ENCODE assay signal across 13 cellular contexts in the genomic region with DNA sequence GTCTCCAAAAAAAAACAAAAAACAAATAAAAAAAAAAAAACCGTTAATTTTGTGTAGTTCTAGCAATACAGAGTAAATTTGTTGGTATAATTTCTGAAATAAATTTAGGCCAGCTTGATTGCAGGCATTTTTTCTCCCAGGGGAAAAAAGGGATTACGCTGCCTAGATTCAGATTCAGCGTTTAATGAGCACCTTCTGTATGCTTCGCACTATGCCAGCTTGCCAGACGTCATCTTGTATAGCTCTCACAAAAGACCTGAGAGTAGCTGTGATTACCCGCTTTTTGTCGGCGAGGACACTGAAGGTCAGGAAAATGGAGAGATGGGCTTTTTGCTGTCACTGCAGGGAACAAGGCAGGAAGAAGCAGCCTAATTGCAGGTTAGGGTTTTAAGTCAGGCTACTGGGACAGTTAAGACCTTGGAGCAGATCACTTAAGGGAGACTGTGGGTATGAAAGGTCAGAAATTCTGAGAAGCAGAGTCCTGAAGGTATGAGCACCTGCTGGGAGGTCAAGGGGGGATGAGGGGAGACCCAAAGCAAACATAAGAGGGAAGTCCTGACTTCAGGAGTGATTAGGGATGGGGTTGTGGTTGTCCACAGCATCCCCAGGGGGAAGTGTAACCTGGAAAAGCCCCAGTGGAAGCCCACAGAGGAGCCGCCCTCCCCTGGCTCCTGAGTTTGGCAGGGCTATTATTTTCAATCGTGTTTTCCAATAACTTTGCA. TPM values are rescaled to one million over a fixed set of nuclear protein-coding genes. Genes with fewer than 3 reads are reported as not detected.
DNase-seq lines count a peak whose midpoint lies in the region; ATAC-seq and TF ChIP-seq lines count a peak whose summit lies in the region.
"Had no signal": no experiment of that assay in that cellular context is flagged by ENCODE, and none has a peak within 500 bp of the region (broad histone marks: within the 10 kb centered on the region; RNA-seq: fewer than 3 reads in every experiment).

No MANE protein-coding gene starts in this region.

- 0 out of 22 replicates have a peak, but pooled peaks cover 0 to 7% (median 0%) of the 10 kb centered on the region in 11 experiments for H4K20me1 ChIP-seq in BLaER1 treated with 17β-estradiol and CSF1 and Interleukin-3, amounts not matched to agents 10 nM and 100 nM

- intact Hi-C loops in dorsolateral prefrontal cortex (cut with DNase I) (no loop called here), head of caudate nucleus (cut with DNase I) (no loop called here)

- H3K9ac ChIP-seq in BLaER1 treated with 17β-estradiol and CSF1 and Interleukin-3, amounts not matched to agents 10 nM and 100 nM: peak overlapping the region in 9 of 11 experiments; percentile 43 to 76 (median 66); a peak in 15 of 22 replicates
- peak overlapping the region; percentile 27 for H3K9ac ChIP-seq in skeletal muscle satellite cell (ENCODE audit: low read depth, low read length)

- DNase-seq in NCI-H2227 treated with DMSO at 0.1 percent for 48 hours (lab: John Stamatoyannopoulos, UW): peak; percentile 90
- DNase-seq in dorsolateral prefrontal cortex: no peak
- no peak for DNase-seq in SIG-M5 treated with dmso at 0.1 percent for 504 hours (lab: John Stamatoyannopoulos, UW; ENCODE audit: unreplicated experiment)
- no peak for DNase-seq in H4 (ENCODE audit: low spot score)
- no peak for DNase-seq in head of caudate nucleus
- DNase-seq: COR-L47, DMS53, NCI-H1436 treated with DMSO at 0.1 percent for 48 hours, SIG-M5, SW 1271 had no signal

- H3K36me3 ChIP-seq in BLaER1 treated with 17β-estradiol and CSF1 and Interleukin-3, amounts not matched to agents 10 nM and 100 nM: no peaks in the 10 kb centered on the region
- H3K36me3 ChIP-seq in skeletal muscle satellite cell (ENCODE audit: insufficient read depth, low read length): no peaks in the 10 kb centered on the region

- H3K27me3 ChIP-seq in BLaER1 treated with 17β-estradiol and CSF1 and Interleukin-3, amounts not matched to agents 10 nM and 100 nM: peaks cover 0 to 21% (median 7%) of the 10 kb centered on the region in 11 experiments; a peak in 13 of 22 replicates
- no peaks in the 10 kb centered on the region for H3K27me3 ChIP-seq in dorsolateral prefrontal cortex
- no peaks in the 10 kb centered on the region for H3K27me3 ChIP-seq in skeletal muscle satellite cell (ENCODE audit: control insufficient read depth, insufficient read depth, low read length)

- H3K27ac ChIP-seq in BLaER1 treated with 17β-estradiol and CSF1 and Interleukin-3, amounts not matched to agents 10 nM and 100 nM: peak overlapping the region in 9 of 11 experiments; percentile 61 to 85 (median 77); a peak in 19 of 22 replicates
- H3K27ac ChIP-seq in dorsolateral prefrontal cortex: peak overlapping the region in 36 of 59 donors; percentile 5 to 100 (median 45)

- ATAC-seq in HG03175 (IDR thresholded peaks at IDR 0.05; ENCODE audit: unreplicated experiment): no peak

- H3K9me3 ChIP-seq in BLaER1 treated with 17β-estradiol and CSF1 and Interleukin-3, amounts not matched to agents 10 nM and 100 nM (replicated peaks in 1 of 11): no peaks in the 10 kb centered on the region; a peak in 2 of 22 replicates
- no peaks in the 10 kb centered on the region for H3K9me3 ChIP-seq in skeletal muscle satellite cell (replicated peaks; ENCODE audit: low read length)

- H3K4me1 ChIP-seq in BLaER1 treated with 17β-estradiol and CSF1 and Interleukin-3, amounts not matched to agents 10 nM and 100 nM: peaks cover 51 to 100% (median 75%) of the 10 kb centered on the region in 10 experiments
- peaks cover 24% of the 10 kb centered on the region for H3K4me1 ChIP-seq in skeletal muscle satellite cell (ENCODE audit: control insufficient read depth, insufficient read depth, low read length)

- no peak for TF ChIP-seq CTCF in dorsolateral prefrontal cortex (IDR thresholded peaks at IDR 0.05 in 54 of 56, conservative IDR thresholded peaks at IDR 0.05 in 2 of 56; ENCODE audit: low read depth in 1 of 56, partially characterized antibody in 56 of 56)

- peak overlapping the region in 7 of 10 experiments; percentile 25 to 52 (median 46); a peak in 9 of 20 replicates for H3K4me3 ChIP-seq in BLaER1 treated with 17β-estradiol and CSF1 and Interleukin-3, amounts not matched to agents 10 nM and 100 nM
- H3K4me3 ChIP-seq in dorsolateral prefrontal cortex: no peak overlapping the region
- H3K4me3 ChIP-seq in skeletal muscle satellite cell (ENCODE audit: low read length): no peak overlapping the region

- peak overlapping the region; percentile 75 to 96 (median 91) for H3K4me2 ChIP-seq in BLaER1 treated with 17β-estradiol and CSF1 and Interleukin-3, amounts not matched to agents 10 nM and 100 nM
- peak overlapping the region; percentile 21 for H3K4me2 ChIP-seq in skeletal muscle satellite cell (ENCODE audit: low read length)

RNA-seq across cellular contexts. Expression of a gene that starts 39.0 kb away (rescaled TPM):
- total RNA-seq in dorsolateral prefrontal cortex: 100 to 1,000 TPM in 42 of 120 experiments, 10 to 100 TPM in 78; 52.9 to 143 (median 93.9) TPM
- 1.3 and 2.3 TPM in 2 replicates for total RNA-seq in skeletal muscle satellite cell (2012; rRNA removed)
- 0.74 and 2.1 TPM in 2 replicates for total RNA-seq in H4 (2014; rRNA removed; shearing (Covaris generic))

RNA-seq across cellular contexts. Expression of a gene that starts 54.8 kb away (rescaled TPM):
- total RNA-seq in dorsolateral prefrontal cortex: 1 to 10 TPM in 102 of 120 experiments, under 1 TPM in 18; 0.55 to 5.2 (median 1.7) TPM
- 0.25 and 1.1 TPM in 2 replicates for total RNA-seq in skeletal muscle satellite cell (2012; rRNA removed)
- total RNA-seq in H4 (2014; rRNA removed; shearing (Covaris generic)): 0.92 and 1.0 TPM in 2 replicates

RNA-seq across cellular contexts. Expression of a gene that starts 55.2 kb away (rescaled TPM):
- total RNA-seq in dorsolateral prefrontal cortex: 10 to 100 TPM; 28.0 to 49.3 (median 39.9) TPM
- total RNA-seq in skeletal muscle satellite cell (2012; rRNA removed): 6.1 and 7.4 TPM in 2 replicates
- total RNA-seq in H4 (2014; rRNA removed; shearing (Covaris generic)): 5.1 and 5.8 TPM in 2 replicates

Comparison
In these comparisons a context has a peak if more than half of its experiments do, and no peak if none do; other contexts are left out.
1. H3K4me3 ChIP-seq: peak in BLaER1 treated with 17β-estradiol and CSF1 and Interleukin-3, amounts not matched to agents 10 nM and 100 nM (7 of 10); none in dorsolateral prefrontal cortex (0 of 59) and skeletal muscle satellite cell (single experiment).
2. RNA of a gene that starts 39.0 kb away (total RNA-seq): 52.9 to 143 TPM in dorsolateral prefrontal cortex; 0.74 to 2.1 TPM in H4; every median in the first group is over 10 times any median in the second.